ENCODE assay signal across 1 cellular context in the genomic region with DNA sequence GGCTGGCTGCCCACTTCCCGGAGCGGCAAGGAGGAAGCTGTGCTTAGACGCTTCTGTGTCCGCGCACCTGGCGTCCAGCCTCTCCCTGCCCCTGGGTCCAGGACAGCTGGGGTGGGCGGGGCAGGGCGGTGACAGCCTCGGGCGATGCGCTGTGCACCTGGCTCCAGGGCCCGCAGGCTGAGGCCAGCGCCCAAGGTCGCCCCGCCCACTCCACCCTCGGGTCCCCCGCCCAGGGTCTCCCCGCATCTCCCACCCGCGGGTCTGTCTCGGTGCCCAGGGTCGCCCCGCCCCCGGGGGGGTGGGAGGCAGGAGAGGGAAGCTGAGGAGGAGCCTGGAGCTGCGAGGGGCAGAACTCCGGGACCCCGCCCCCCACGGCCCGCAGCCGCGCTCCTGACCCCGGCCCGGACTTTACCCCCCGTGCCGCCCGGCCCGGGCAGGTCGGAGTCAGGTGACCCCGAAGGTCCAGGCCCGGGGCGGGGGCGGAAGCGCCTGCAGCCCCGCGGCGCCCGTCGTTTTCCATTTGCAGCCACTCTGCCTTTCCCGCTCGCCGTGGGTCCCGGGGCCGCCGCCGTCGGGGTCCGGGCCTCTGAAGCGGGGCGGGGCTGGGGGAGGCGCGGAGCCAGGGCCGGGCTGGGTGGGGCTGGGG.
A peak's percentile ranks its signal among the peaks of the same experiment; 100 is the strongest.
TF ChIP-seq lines count a peak whose summit lies in the region.

A gene with protein sequence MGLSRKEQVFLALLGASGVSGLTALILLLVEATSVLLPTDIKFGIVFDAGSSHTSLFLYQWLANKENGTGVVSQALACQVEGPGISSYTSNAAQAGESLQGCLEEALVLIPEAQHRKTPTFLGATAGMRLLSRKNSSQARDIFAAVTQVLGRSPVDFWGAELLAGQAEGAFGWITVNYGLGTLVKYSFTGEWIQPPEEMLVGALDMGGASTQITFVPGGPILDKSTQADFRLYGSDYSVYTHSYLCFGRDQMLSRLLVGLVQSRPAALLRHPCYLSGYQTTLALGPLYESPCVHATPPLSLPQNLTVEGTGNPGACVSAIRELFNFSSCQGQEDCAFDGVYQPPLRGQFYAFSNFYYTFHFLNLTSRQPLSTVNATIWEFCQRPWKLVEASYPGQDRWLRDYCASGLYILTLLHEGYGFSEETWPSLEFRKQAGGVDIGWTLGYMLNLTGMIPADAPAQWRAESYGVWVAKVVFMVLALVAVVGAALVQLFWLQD (minus strand): TSS at position 69 of the 646 bp plus-strand sequence. CDS start 3,072 bp downstream, outside the sequence.

TF ChIP-seq in GM23338, 12 proteins besides CTCF, POLR2A, EP300 and RAD21 (continued from another document):
- TF ChIP-seq, protein P1, sequence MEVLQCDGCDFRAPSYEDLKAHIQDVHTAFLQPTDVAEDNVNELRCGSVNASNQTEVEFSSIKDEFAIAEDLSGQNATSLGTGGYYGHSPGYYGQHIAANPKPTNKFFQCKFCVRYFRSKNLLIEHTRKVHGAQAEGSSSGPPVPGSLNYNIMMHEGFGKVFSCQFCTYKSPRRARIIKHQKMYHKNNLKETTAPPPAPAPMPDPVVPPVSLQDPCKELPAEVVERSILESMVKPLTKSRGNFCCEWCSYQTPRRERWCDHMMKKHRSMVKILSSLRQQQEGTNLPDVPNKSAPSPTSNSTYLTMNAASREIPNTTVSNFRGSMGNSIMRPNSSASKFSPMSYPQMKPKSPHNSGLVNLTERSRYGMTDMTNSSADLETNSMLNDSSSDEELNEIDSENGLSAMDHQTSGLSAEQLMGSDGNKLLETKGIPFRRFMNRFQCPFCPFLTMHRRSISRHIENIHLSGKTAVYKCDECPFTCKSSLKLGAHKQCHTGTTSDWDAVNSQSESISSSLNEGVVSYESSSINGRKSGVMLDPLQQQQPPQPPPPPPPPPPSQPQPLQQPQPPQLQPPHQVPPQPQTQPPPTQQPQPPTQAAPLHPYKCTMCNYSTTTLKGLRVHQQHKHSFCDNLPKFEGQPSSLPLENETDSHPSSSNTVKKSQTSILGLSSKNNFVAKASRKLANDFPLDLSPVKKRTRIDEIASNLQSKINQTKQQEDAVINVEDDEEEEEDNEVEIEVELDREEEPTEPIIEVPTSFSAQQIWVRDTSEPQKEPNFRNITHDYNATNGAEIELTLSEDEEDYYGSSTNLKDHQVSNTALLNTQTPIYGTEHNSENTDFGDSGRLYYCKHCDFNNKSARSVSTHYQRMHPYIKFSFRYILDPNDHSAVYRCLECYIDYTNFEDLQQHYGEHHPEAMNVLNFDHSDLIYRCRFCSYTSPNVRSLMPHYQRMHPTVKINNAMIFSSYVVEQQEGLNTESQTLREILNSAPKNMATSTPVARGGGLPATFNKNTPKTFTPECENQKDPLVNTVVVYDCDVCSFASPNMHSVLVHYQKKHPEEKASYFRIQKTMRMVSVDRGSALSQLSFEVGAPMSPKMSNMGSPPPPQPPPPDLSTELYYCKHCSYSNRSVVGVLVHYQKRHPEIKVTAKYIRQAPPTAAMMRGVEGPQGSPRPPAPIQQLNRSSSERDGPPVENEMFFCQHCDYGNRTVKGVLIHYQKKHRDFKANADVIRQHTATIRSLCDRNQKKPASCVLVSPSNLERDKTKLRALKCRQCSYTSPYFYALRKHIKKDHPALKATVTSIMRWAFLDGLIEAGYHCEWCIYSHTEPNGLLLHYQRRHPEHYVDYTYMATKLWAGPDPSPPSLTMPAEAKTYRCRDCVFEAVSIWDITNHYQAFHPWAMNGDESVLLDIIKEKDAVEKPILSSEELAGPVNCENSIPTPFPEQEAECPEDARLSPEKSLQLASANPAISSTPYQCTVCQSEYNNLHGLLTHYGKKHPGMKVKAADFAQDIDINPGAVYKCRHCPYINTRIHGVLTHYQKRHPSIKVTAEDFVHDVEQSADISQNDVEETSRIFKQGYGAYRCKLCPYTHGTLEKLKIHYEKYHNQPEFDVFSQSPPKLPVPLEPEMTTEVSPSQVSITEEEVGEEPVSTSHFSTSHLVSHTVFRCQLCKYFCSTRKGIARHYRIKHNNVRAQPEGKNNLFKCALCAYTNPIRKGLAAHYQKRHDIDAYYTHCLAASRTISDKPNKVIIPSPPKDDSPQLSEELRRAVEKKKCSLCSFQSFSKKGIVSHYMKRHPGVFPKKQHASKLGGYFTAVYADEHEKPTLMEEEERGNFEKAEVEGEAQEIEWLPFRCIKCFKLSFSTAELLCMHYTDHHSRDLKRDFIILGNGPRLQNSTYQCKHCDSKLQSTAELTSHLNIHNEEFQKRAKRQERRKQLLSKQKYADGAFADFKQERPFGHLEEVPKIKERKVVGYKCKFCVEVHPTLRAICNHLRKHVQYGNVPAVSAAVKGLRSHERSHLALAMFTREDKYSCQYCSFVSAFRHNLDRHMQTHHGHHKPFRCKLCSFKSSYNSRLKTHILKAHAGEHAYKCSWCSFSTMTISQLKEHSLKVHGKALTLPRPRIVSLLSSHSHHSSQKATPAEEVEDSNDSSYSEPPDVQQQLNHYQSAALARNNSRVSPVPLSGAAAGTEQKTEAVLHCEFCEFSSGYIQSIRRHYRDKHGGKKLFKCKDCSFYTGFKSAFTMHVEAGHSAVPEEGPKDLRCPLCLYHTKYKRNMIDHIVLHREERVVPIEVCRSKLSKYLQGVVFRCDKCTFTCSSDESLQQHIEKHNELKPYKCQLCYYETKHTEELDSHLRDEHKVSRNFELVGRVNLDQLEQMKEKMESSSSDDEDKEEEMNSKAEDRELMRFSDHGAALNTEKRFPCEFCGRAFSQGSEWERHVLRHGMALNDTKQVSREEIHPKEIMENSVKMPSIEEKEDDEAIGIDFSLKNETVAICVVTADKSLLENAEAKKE (CRISPR knock-in tag; IDR thresholded peaks at IDR 0.05): no peak
- TF ChIP-seq STAT1 (IDR thresholded peaks at IDR 0.05; ENCODE audit: unreplicated experiment) (no peak), EZH2 (IDR thresholded peaks at IDR 0.05; ENCODE audit: low read depth, unreplicated experiment) (no peak), ZNF114 (CRISPR knock-in tag; IDR thresholded peaks at IDR 0.05) (no peak), NANOG (IDR thresholded peaks at IDR 0.05; ENCODE audit: borderline replicate concordance) (no peak), POLR2AphosphoS5 (IDR thresholded peaks at IDR 0.05; ENCODE audit: low read depth) (0 out of 2 replicates have a peak, but pooled peaks have one; percentile 18)
- TF ChIP-seq, protein P2, sequence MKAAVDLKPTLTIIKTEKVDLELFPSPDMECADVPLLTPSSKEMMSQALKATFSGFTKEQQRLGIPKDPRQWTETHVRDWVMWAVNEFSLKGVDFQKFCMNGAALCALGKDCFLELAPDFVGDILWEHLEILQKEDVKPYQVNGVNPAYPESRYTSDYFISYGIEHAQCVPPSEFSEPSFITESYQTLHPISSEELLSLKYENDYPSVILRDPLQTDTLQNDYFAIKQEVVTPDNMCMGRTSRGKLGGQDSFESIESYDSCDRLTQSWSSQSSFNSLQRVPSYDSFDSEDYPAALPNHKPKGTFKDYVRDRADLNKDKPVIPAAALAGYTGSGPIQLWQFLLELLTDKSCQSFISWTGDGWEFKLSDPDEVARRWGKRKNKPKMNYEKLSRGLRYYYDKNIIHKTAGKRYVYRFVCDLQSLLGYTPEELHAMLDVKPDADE (IDR thresholded peaks at IDR 0.05): no peak
- TF ChIP-seq, protein P3, sequence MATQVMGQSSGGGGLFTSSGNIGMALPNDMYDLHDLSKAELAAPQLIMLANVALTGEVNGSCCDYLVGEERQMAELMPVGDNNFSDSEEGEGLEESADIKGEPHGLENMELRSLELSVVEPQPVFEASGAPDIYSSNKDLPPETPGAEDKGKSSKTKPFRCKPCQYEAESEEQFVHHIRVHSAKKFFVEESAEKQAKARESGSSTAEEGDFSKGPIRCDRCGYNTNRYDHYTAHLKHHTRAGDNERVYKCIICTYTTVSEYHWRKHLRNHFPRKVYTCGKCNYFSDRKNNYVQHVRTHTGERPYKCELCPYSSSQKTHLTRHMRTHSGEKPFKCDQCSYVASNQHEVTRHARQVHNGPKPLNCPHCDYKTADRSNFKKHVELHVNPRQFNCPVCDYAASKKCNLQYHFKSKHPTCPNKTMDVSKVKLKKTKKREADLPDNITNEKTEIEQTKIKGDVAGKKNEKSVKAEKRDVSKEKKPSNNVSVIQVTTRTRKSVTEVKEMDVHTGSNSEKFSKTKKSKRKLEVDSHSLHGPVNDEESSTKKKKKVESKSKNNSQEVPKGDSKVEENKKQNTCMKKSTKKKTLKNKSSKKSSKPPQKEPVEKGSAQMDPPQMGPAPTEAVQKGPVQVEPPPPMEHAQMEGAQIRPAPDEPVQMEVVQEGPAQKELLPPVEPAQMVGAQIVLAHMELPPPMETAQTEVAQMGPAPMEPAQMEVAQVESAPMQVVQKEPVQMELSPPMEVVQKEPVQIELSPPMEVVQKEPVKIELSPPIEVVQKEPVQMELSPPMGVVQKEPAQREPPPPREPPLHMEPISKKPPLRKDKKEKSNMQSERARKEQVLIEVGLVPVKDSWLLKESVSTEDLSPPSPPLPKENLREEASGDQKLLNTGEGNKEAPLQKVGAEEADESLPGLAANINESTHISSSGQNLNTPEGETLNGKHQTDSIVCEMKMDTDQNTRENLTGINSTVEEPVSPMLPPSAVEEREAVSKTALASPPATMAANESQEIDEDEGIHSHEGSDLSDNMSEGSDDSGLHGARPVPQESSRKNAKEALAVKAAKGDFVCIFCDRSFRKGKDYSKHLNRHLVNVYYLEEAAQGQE (IDR thresholded peaks at IDR 0.05; ENCODE audit: unreplicated experiment): peak; percentile 4
TF ChIP-seq in GM23338: peak in this region for 2.
